Comparison of ENCODE assay signal across 18 cellular contexts in the genomic region with DNA sequence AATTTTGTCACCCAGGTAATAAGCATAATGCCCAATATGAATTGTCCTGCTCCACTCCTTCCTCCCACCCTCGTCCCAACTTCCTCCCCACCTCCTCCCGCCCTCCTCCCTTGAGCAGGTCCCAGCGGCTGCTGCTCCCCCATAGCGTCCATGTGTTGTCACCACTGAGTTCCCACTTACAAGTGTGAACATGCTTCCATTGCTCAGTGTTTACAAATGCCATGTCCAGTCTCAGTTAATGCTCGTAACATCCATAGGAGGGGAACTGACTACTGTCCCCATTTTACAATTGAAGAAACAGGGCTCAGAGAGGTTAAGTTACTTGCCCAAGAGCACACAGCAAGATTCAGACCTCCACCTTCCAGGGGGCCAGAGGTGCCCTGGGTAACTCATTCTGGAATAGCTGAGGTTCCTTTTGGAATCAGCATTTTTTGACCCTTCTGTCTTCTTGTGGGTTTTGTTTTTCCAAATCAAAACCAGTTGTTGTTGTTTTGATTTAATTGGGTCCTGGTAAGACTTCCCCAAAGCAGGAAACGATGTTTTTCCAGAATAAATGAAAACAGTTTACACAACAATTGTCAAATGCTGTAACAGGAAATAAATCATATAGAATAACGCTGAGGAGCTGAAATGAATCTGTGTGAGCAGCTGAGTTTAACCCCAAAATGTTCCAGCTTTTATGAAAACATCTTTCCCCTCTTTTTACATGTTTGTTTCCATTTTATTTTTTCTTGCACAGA.
"Had no signal": no experiment of that assay in that cellular context is flagged by ENCODE, and none has a peak within 500 bp of the region (broad histone marks: within the 10 kb centered on the region; RNA-seq: fewer than 3 reads in every experiment).

No MANE protein-coding gene starts in this region.

- H3K4me3 ChIP-seq: gastroesophageal sphincter, psoas muscle, right lobe of liver, suprapubic skin, thyroid gland had no signal

- H3K4me1 Mint-ChIP-seq: stimulated activated effector memory CD8-positive, alpha-beta T cell treated with anti-CD3 and anti-CD28 coated beads, Interleukin-12 subunit alpha, Interleukin-12 subunit beta, amount 100 ng/mL, for 72 hours had no signal

- H3K27ac ChIP-seq: gastroesophageal sphincter, neutrophil, psoas muscle, right lobe of liver, suprapubic skin, thyroid gland had no signal

- FAIRE-seq: urothelium cell line had no signal

- ATAC-seq: gastroesophageal sphincter; left colon; psoas muscle; right lobe of liver; stimulated activated effector memory CD8-positive, alpha-beta T cell treated with anti-CD3 and anti-CD28 coated beads, Interleukin-12 subunit alpha, Interleukin-12 subunit beta, amount 100 ng/mL, for 72 hours; stimulated activated naive CD8-positive, alpha-beta T cell treated with anti-CD3 and anti-CD28 coated beads, Interleukin-15, Interleukin-2, amounts not matched to agents 100 U/mL and 50 U/mL, for 24 hours had no signal

- H3K27ac Mint-ChIP-seq: naive B cell; stimulated activated effector memory CD8-positive, alpha-beta T cell treated with anti-CD3 and anti-CD28 coated beads, Interleukin-12 subunit alpha, Interleukin-12 subunit beta, amount 100 ng/mL, for 72 hours; type B pancreatic cell had no signal

- DNase-seq: effector memory CD4-positive, alpha-beta T cell; hippocampal formation; left colon; mesendoderm; naive B cell; psoas muscle; retina; stimulated activated CD4-positive, alpha-beta T cell treated with anti-CD3 and anti-CD28 coated beads, Interleukin-4, amount 100 ng/mL, for 1 hour; stimulated activated CD8-positive, alpha-beta memory T cell treated with anti-CD3 and anti-CD28 coated beads, Interleukin-4, amount 100 ng/mL, for 48 hours; stimulated activated naive CD8-positive, alpha-beta T cell treated with anti-CD3 and anti-CD28 coated beads, Interleukin-15, Interleukin-2, amounts not matched to agents 100 U/mL and 50 U/mL, for 24 hours; thyroid gland had no signal

- H3K36me3 Mint-ChIP-seq: naive B cell; stimulated activated effector memory CD8-positive, alpha-beta T cell treated with anti-CD3 and anti-CD28 coated beads, Interleukin-12 subunit alpha, Interleukin-12 subunit beta, amount 100 ng/mL, for 72 hours; type B pancreatic cell had no signal

- H3K4me1 ChIP-seq: thyroid gland had no signal

- H3K27me3 ChIP-seq: gastroesophageal sphincter, right lobe of liver, suprapubic skin, thyroid gland had no signal

- H3K9me3 ChIP-seq: gastroesophageal sphincter, neutrophil, psoas muscle, right lobe of liver, suprapubic skin, thyroid gland had no signal

- H3K4me3 Mint-ChIP-seq: naive B cell; stimulated activated effector memory CD8-positive, alpha-beta T cell treated with anti-CD3 and anti-CD28 coated beads, Interleukin-12 subunit alpha, Interleukin-12 subunit beta, amount 100 ng/mL, for 72 hours; type B pancreatic cell had no signal

- H3K9me3 Mint-ChIP-seq: naive B cell; stimulated activated effector memory CD8-positive, alpha-beta T cell treated with anti-CD3 and anti-CD28 coated beads, Interleukin-12 subunit alpha, Interleukin-12 subunit beta, amount 100 ng/mL, for 72 hours; type B pancreatic cell had no signal

- H3K36me3 ChIP-seq: gastroesophageal sphincter, neutrophil, right lobe of liver, suprapubic skin, thyroid gland had no signal
